In the genomic region with DNA sequence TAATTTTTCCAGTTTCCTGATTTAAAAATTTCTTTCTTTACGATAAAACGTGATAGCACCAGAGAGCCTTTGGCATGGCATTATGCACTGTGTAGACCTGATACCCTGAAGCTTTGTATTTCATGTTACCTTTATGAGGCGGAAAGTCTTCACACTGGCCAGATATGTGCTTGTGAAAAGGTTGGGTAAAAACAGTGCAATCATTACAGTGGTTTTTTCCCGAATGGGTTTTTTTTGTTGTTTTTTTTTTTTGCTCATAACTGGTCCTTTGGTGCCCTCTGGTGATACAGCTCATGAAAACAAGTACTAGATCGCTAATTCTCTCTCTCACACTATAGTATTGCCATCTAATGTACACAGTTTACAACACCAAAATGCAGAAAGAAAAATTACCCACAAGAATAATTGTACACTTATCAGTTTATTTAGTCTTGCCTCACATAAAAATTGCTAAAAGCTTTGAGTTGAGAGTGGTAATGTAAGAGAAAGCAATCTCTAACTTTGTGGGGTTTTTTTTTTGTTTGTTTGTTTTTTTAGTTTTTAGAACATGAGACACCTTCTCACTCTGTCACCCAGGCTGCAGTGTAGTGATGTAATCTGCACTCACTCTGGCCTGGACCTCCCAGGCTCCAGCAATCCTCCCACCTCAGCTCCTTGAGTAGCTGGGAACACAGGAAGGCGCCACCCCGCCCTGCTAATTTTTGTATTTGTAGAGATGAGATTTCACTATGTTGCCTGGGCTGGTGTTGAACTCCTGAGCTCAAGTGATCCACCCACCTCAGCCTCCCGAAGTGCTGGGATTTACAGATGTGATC, we compare ENCODE assay signal across 8 cellular contexts. TPM values are rescaled to one million over a fixed set of nuclear protein-coding genes. Genes with fewer than 3 reads are reported as not detected.
DNase-seq lines count a peak whose midpoint lies in the region; ATAC-seq and TF ChIP-seq lines count a peak whose summit lies in the region.

No MANE protein-coding gene starts in this region.

- H3K79me2 ChIP-seq in trophoblast cell (ENCODE audit: control insufficient read depth, insufficient read depth, low read length, poor library complexity), result no peaks in the 10 kb centered on the region

- WGBS in trophoblast cell (ENCODE audit: extremely low coverage, insufficient coverage, insufficient read length), result no CpG with 5 or more reads among the region's 8 CpGs

- peak; percentile 68 for TF ChIP-seq CTCF in foreskin keratinocyte (conservative IDR thresholded peaks at IDR 0.05)

- no peaks in the 10 kb centered on the region for H3K4me1 ChIP-seq in foreskin keratinocyte
- H3K4me1 ChIP-seq in trophoblast cell (ENCODE audit: control insufficient read depth in 1 of 2, insufficient read depth in 2 of 2, low read length in 2 of 2), result no peaks in the 10 kb centered on the region

- H4K12ac ChIP-seq in trophoblast cell (ENCODE audit: low read depth, low read length), result no peak overlapping the region

- H3K18ac ChIP-seq in trophoblast cell (ENCODE audit: low read length), result no peak overlapping the region

- H3K23ac ChIP-seq in trophoblast cell (ENCODE audit: low read length), result no peak overlapping the region

- no peak overlapping the region for H3K9ac ChIP-seq in trophoblast cell (ENCODE audit: low read length)

- no peak overlapping the region for H4K91ac ChIP-seq in trophoblast cell (ENCODE audit: low read depth, low read length)

- no peak overlapping the region for H3K4me3 ChIP-seq in trophoblast cell (ENCODE audit: low read depth, low read length)

- no peak overlapping the region for H2BK5ac ChIP-seq in trophoblast cell (ENCODE audit: low read depth, low read length, poor library complexity)

- H3K27ac ChIP-seq in foreskin keratinocyte, result no peak overlapping the region
- no peak overlapping the region for H3K27ac ChIP-seq in trophoblast cell (ENCODE audit: low read depth, low read length)

- H3K4me2 ChIP-seq in trophoblast cell (ENCODE audit: low read length), result no peak overlapping the region

- no peaks in the 10 kb centered on the region for H3K79me1 ChIP-seq in trophoblast cell (ENCODE audit: low read length)

- peaks cover 10 to 16% of the 10 kb centered on the region in 2 experiments for H3K36me3 ChIP-seq in trophoblast cell (ENCODE audit: control insufficient read depth in 1 of 2, insufficient read depth in 2 of 2, low read length in 2 of 2)

- H2AK5ac ChIP-seq in trophoblast cell (ENCODE audit: low read length), result no peak overlapping the region

- DNase-seq in COLO829 (ENCODE audit: low spot score) (peak; percentile 60), T1000 (lab: John Stamatoyannopoulos, UW) (peak; percentile 7), foreskin keratinocyte (no peak), trophoblast cell (peak; percentile 12 to 80), DMS79 (lab: John Stamatoyannopoulos, UW) (no peak)
- no peak for DNase-seq in stimulated activated CD4-positive, alpha-beta T cell treated with anti-CD3 and anti-CD28 coated beads, Interleukin-2, amount 100 ng/mL, for 24 hours

- H2AFZ ChIP-seq in trophoblast cell (ENCODE audit: insufficient read depth, low read length, poor library complexity), result no peak overlapping the region

- H3K9me3 ChIP-seq in trophoblast cell (ENCODE audit: insufficient read depth, low read depth, low read length), result peaks cover 18% of the 10 kb centered on the region

- H3K27me3 ChIP-seq in foreskin keratinocyte, result no peaks in the 10 kb centered on the region
- H3K27me3 ChIP-seq in trophoblast cell (ENCODE audit: insufficient read depth, low read length), result no peaks in the 10 kb centered on the region

- no peak overlapping the region for H4K8ac ChIP-seq in trophoblast cell (ENCODE audit: low read depth, low read length)

- ATAC-seq in GM18909 (IDR thresholded peaks at IDR 0.05; ENCODE audit: poor library complexity, unreplicated experiment), result peak; percentile 78
- ATAC-seq in HG03565 (IDR thresholded peaks at IDR 0.05; ENCODE audit: unreplicated experiment), result peak; percentile 70
- ATAC-seq in foreskin keratinocyte, result peak; percentile 35

- no peak overlapping the region for H3K4ac ChIP-seq in trophoblast cell (ENCODE audit: low read depth, low read length)

- no peak overlapping the region for H2BK120ac ChIP-seq in trophoblast cell (ENCODE audit: insufficient read depth, low read length, poor library complexity)

- H3K14ac ChIP-seq in trophoblast cell (ENCODE audit: low read length), result no peak overlapping the region

- H2BK12ac ChIP-seq in trophoblast cell (ENCODE audit: low read length), result no peak overlapping the region

RNA-seq across cellular contexts. Expression of a gene that starts 21.3 kb away (rescaled TPM):
- 96.6 and 97.4 TPM in 2 replicates for total RNA-seq in foreskin keratinocyte
- polyA plus RNA-seq in foreskin keratinocyte, result 44.8 and 50.8 TPM in 2 replicates
- 161 and 205 TPM in 2 replicates for polyA plus RNA-seq in trophoblast cell (2013)

Comparison
In these comparisons a context has a peak if more than half of its experiments do, and no peak if none do; other contexts are left out.
1. DNase-seq: peak in COLO829 (single experiment), T1000 (single experiment) and trophoblast cell (2 of 2); none in foreskin keratinocyte (0 of 2), stimulated activated CD4-positive, alpha-beta T cell treated with anti-CD3 and anti-CD28 coated beads, Interleukin-2, amount 100 ng/mL, for 24 hours (0 of 2) and DMS79 (single experiment).
2. Peak in every context shown above with its lines, with median percentiles within 50 percentile points of each other: ATAC-seq.